Comparison of ENCODE assay signal across 1 cellular context in the genomic region with DNA sequence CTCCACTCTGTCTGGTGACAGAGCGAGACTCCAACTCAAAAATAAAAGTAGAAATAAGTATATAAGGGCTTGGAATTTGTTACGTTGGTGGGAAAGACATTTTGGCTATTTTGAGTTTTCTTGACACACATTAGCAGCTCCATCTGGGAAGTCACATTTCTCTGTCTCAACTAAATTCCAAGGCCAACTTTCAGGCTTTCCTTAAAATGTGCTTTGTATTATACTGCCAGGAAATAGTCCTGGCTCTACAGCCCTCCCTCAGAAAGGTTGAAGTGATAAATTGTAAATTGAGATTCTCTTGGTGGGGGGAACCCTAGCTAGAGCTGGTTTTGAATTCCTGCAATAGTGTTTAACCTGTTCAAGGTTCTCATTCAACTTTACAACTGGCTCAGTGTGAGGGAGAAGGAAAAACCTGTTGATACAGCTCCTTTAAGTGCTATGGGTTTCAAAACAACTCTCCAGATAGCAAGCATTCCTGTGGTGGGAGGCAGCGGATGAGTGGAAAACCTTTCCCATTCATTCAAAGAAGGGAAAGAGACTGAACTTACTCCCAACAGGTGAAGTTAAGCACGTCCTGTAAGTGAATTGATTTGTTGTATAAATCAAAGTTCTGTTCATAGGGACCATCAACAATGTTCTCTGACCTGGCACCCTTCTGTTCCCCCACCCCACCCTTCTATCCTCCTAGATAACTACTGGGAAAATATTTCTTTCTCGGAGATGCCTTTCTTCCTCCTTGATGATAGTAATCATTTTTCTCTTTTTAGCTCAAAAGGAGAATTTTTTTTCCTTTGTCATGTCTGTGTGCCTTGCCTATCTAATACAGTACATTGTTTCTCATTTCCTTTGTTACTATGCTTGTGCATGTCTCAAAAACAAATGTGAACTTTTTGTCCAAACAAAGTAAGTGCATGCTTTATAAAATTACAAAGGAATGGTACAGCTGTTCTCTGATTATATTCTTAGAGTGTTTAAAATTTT.
TF ChIP-seq lines count a peak whose summit lies in the region.

No MANE protein-coding gene starts in this region.

TF ChIP-seq in endothelial cell of umbilical vein, 7 proteins besides CTCF, POLR2A, EP300 and RAD21:
- TF ChIP-seq GATA2 (IDR thresholded peaks at IDR 0.05; ENCODE audit: insufficient read depth, insufficient read length, low read depth, low read length) (no peak), EZH2 (IDR thresholded peaks at IDR 0.05; ENCODE audit: borderline replicate concordance, low read depth, low read length, severe bottlenecking) (no peak), MYC (IDR thresholded peaks at IDR 0.05; ENCODE audit: low read depth, low read length) (no peak), FOS (IDR thresholded peaks at IDR 0.05; ENCODE audit: borderline replicate concordance, insufficient read depth, low read length) (no peak), POLR2AphosphoS5 (IDR thresholded peaks at IDR 0.05; ENCODE audit: insufficient read depth, low read depth, low read length) (no peak), JUN (IDR thresholded peaks at IDR 0.05; ENCODE audit: borderline replicate concordance, insufficient read depth, insufficient read length, low read depth) (no peak)
- TF ChIP-seq, protein P1, sequence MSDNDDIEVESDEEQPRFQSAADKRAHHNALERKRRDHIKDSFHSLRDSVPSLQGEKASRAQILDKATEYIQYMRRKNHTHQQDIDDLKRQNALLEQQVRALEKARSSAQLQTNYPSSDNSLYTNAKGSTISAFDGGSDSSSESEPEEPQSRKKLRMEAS (IDR thresholded peaks at IDR 0.05; ENCODE audit: insufficient read depth, insufficient read length), result no peak
